In genomic region chr5:39195198-39195826, GRCh38 we compare ENCODE assay signal across 17 cellular contexts. TPM values are rescaled to one million over a fixed set of nuclear protein-coding genes. Genes with fewer than 3 reads are reported as not detected.
DNase-seq lines count a peak whose midpoint lies in the region; ATAC-seq and TF ChIP-seq lines count a peak whose summit lies in the region.
"Had no signal": no experiment of that assay in that cellular context is flagged by ENCODE, and none has a peak within 500 bp of the region (broad histone marks: within the 10 kb centered on the region; RNA-seq: fewer than 3 reads in every experiment).

No MANE protein-coding gene starts in this region.

- peak; percentile 70 for DNase-seq in activated CD4-positive, alpha-beta T cell treated with anti-CD3 and anti-CD28 coated beads, Interleukin-2, amount 10 ng/mL, durations not matched to agents 24 days and 14 days
- no peak for DNase-seq in activated CD4-positive, alpha-beta T cell treated with anti-CD3 and anti-CD28 coated beads for 4 hours
- DNase-seq in mammary epithelial cell (no peak), psoas muscle (no peak), GM23338 (ENCODE audit: low spot score) (no peak), OCI-LY7 (ENCODE audit: low spot score) (no peak)
- DNase-seq: ACHN, colonic mucosa, NCI-H1048, NCI-H2227 treated with DMSO at 0.1 percent for 48 hours, SW 1271 had no signal

- H3K9me3 Mint-ChIP-seq in activated CD4-positive, alpha-beta T cell treated with anti-CD3 and anti-CD28 coated beads, Interleukin-2, amount 10 ng/mL, durations not matched to agents 24 days and 14 days: no peaks in the 10 kb centered on the region
- no peaks in the 10 kb centered on the region for H3K9me3 Mint-ChIP-seq in GM23338

- peak overlapping the region; percentile 96 for H3K27ac ChIP-seq in mammary epithelial cell (ENCODE audit: insufficient read depth, low read depth, low read length)
- peak overlapping the region; percentile 63 for H3K27ac ChIP-seq in psoas muscle
- no peak overlapping the region for H3K27ac ChIP-seq in GM23338 (ENCODE audit: low read depth)
- no peak overlapping the region for H3K27ac ChIP-seq in OCI-LY7 (ENCODE audit: low read depth, low read length, poor library complexity, severe bottlenecking)
- H3K27ac ChIP-seq: colonic mucosa had no signal

- dilution Hi-C loops in mammary epithelial cell (cut with HindIII; ENCODE audit: low sequenced_read_pairs): no loop called here

- WGBS in mammary epithelial cell (ENCODE audit: low coverage, missing lambda C conversion rate): 78% methylated on average over 3 of the region's 3 CpGs
- 84 to 89% (median 86%) methylated on average over 3 of the region's 3 CpGs for WGBS in psoas muscle, 3 donors

- H3K4me1 Mint-ChIP-seq in activated CD4-positive, alpha-beta T cell treated with anti-CD3 and anti-CD28 coated beads, Interleukin-2, amount 10 ng/mL, durations not matched to agents 24 days and 14 days: peaks cover 68% of the 10 kb centered on the region
- no peaks in the 10 kb centered on the region for H3K4me1 Mint-ChIP-seq in GM23338

- no peaks in the 10 kb centered on the region for H3K9me2 ChIP-seq in Loucy (replicated peaks; ENCODE audit: low read depth, low read length)
- no peaks in the 10 kb centered on the region for H3K9me2 ChIP-seq in GM23338 (ENCODE audit: insufficient read depth)
- no peaks in the 10 kb centered on the region for H3K9me2 ChIP-seq in OCI-LY7 (ENCODE audit: insufficient read depth, low read length)

- BruUV-seq in mammary epithelial cell (replicated peaks; lab: Mats Ljungman, UMichigan) (TSS peak; percentile 91), OCI-LY7 (replicated peaks; lab: Mats Ljungman, UMichigan) (no TSS peak)

- H3K36me3 Mint-ChIP-seq in activated CD4-positive, alpha-beta T cell treated with anti-CD3 and anti-CD28 coated beads, Interleukin-2, amount 10 ng/mL, durations not matched to agents 24 days and 14 days (ENCODE audit: low read depth): peaks cover 17% of the 10 kb centered on the region
- no peaks in the 10 kb centered on the region for H3K36me3 Mint-ChIP-seq in GM23338 (ENCODE audit: low read depth)

- no peak for TF ChIP-seq CTCF in Loucy (conservative IDR thresholded peaks at IDR 0.05; ENCODE audit: low read length)
- no peak for TF ChIP-seq CTCF in mammary epithelial cell (conservative IDR thresholded peaks at IDR 0.05 in 1 of 2, IDR thresholded peaks at IDR 0.05 in 1 of 2; ENCODE audit: extremely low read depth in 1 of 2, insufficient read depth in 1 of 2, low read depth in 1 of 2, low read length in 2 of 2)
- no peak for TF ChIP-seq CTCF in psoas muscle (IDR thresholded peaks at IDR 0.05)
- TF ChIP-seq CTCF in GM23338 (conservative IDR thresholded peaks at IDR 0.05; ENCODE audit: low read depth in 2 of 2): no peak
- no peak for TF ChIP-seq CTCF in OCI-LY7 (conservative IDR thresholded peaks at IDR 0.05; ENCODE audit: low read length)

- peaks cover 12% of the 10 kb centered on the region for H3F3A ChIP-seq in Loucy (ENCODE audit: low read depth)
- H3F3A ChIP-seq in GM23338 (replicated peaks; ENCODE audit: low read depth): no peaks in the 10 kb centered on the region

- H3K36me3 ChIP-seq in Loucy (ENCODE audit: insufficient read depth, low read length): no peaks in the 10 kb centered on the region
- no peaks in the 10 kb centered on the region for H3K36me3 ChIP-seq in mammary epithelial cell (ENCODE audit: insufficient read depth, low read length)
- H3K36me3 ChIP-seq in psoas muscle (ENCODE audit: insufficient read depth in 1 of 2, low read depth in 1 of 2): no peaks in the 10 kb centered on the region
- no peaks in the 10 kb centered on the region for H3K36me3 ChIP-seq in GM23338 (ENCODE audit: insufficient read depth)
- no peaks in the 10 kb centered on the region for H3K36me3 ChIP-seq in OCI-LY7 (ENCODE audit: insufficient read depth, low read length)
- H3K36me3 ChIP-seq: colonic mucosa, tibial nerve had no signal

- peak overlapping the region; percentile 89 for H3K27ac Mint-ChIP-seq in activated CD4-positive, alpha-beta T cell treated with anti-CD3 and anti-CD28 coated beads, Interleukin-2, amount 10 ng/mL, durations not matched to agents 24 days and 14 days
- no peak overlapping the region for H3K27ac Mint-ChIP-seq in GM23338

- H3K4me2 ChIP-seq in Loucy (ENCODE audit: low read depth, low read length, poor library complexity, severe bottlenecking) (peak overlapping the region; percentile 94), mammary epithelial cell (ENCODE audit: insufficient read depth, low read depth, low read length) (peak overlapping the region; percentile 48), GM23338 (no peak overlapping the region), OCI-LY7 (ENCODE audit: low read length) (no peak overlapping the region)

- H3K9me3 ChIP-seq in Loucy (ENCODE audit: insufficient read depth, low read depth, low read length): no peaks in the 10 kb centered on the region
- no peaks in the 10 kb centered on the region for H3K9me3 ChIP-seq in mammary epithelial cell (replicated peaks; ENCODE audit: insufficient read depth, low read length)
- H3K9me3 ChIP-seq in psoas muscle: no peaks in the 10 kb centered on the region
- H3K9me3 ChIP-seq in OCI-LY7 (ENCODE audit: low read length): no peaks in the 10 kb centered on the region
- H3K9me3 ChIP-seq: colonic mucosa, tibial nerve had no signal

- peak overlapping the region; percentile 89 for H3K4me3 ChIP-seq in Loucy (ENCODE audit: low read length, poor library complexity, severe bottlenecking)
- H3K4me3 ChIP-seq in mammary epithelial cell (replicated peaks in 1 of 3; ENCODE audit: insufficient read depth in 1 of 3, low read depth in 2 of 3, low read length in 3 of 3): no peak overlapping the region
- H3K4me3 ChIP-seq in psoas muscle: no peak overlapping the region
- no peak overlapping the region for H3K4me3 ChIP-seq in GM23338
- no peak overlapping the region for H3K4me3 ChIP-seq in OCI-LY7 (ENCODE audit: low read depth, low read length, poor library complexity, severe bottlenecking)
- H3K4me3 ChIP-seq: colonic mucosa, lung, tibial nerve had no signal

- POLR2A ChIA-PET in OCI-LY7 (lab: Charles Lee): interaction anchor here (0.7 to 1.0 kb wide), 3 partner anchors 8 to 307 kb away, joined by 3 to 6 read pairs (median 3); no protein-coding TSS in a partner anchor

- H3K79me2 ChIP-seq in Loucy (ENCODE audit: insufficient read depth, low read length) (peaks cover 93% of the 10 kb centered on the region), mammary epithelial cell (ENCODE audit: insufficient read depth, low read length) (no peaks in the 10 kb centered on the region), GM23338 (replicated peaks; ENCODE audit: insufficient read depth) (no peaks in the 10 kb centered on the region), OCI-LY7 (ENCODE audit: insufficient read depth, low read depth, low read length) (no peaks in the 10 kb centered on the region)

- CTCF ChIA-PET in mammary epithelial cell (lab: Charles Lee; ENCODE audit: low non-redundant PET) (no interaction called here), OCI-LY7 (lab: Charles Lee; ENCODE audit: unreplicated experiment) (no interaction called here)

- in situ Hi-C loops in mammary epithelial cell (cut with MboI; ENCODE audit: low sequenced_read_pairs in 2 of 2): no loop called here

- intact Hi-C loops in activated CD4-positive, alpha-beta T cell treated with anti-CD3 and anti-CD28 coated beads, Interleukin-2, amount 10 ng/mL, durations not matched to agents 24 days and 14 days (cut with micrococcal nuclease): loop anchor here (1.0 kb wide), 1 partner anchor 8 kb away; no protein-coding TSS in a partner anchor
- intact Hi-C loops in mammary epithelial cell (cut with micrococcal nuclease) (loop anchor here (5.0 to 10.0 kb wide), 3 partner anchors 38 to 121 kb away; partner anchors contain the start of gene RICTOR), psoas muscle (cut with DNase I) (no loop called here), OCI-LY7 (cut with micrococcal nuclease; ENCODE audit: unreplicated experiment) (no loop called here)

- H2AFZ ChIP-seq in Loucy (ENCODE audit: low read length) (no peak overlapping the region), mammary epithelial cell (ENCODE audit: low read depth, low read length) (peak overlapping the region; percentile 68), GM23338 (no peak overlapping the region), OCI-LY7 (ENCODE audit: low read length) (no peak overlapping the region)

- H3K9ac ChIP-seq in Loucy (ENCODE audit: low read depth, low read length, poor library complexity, severe bottlenecking) (peak overlapping the region; percentile 90), mammary epithelial cell (ENCODE audit: insufficient read depth, low read length) (peak overlapping the region; percentile 66)

- H4K20me1 ChIP-seq in Loucy (ENCODE audit: insufficient read depth, low read length, poor library complexity, severe bottlenecking): peaks cover 4% of the 10 kb centered on the region
- no peaks in the 10 kb centered on the region for H4K20me1 ChIP-seq in mammary epithelial cell (ENCODE audit: insufficient read depth, low read length)
- H4K20me1 ChIP-seq in GM23338 (replicated peaks; ENCODE audit: insufficient read depth): no peaks in the 10 kb centered on the region
- no peaks in the 10 kb centered on the region for H4K20me1 ChIP-seq in OCI-LY7 (ENCODE audit: insufficient read depth, low read length)

- H3K27me3 Mint-ChIP-seq in activated CD4-positive, alpha-beta T cell treated with anti-CD3 and anti-CD28 coated beads, Interleukin-2, amount 10 ng/mL, durations not matched to agents 24 days and 14 days: no peaks in the 10 kb centered on the region
- peaks cover 2% of the 10 kb centered on the region for H3K27me3 Mint-ChIP-seq in GM23338 (ENCODE audit: insufficient read depth, low read depth, poor library complexity)

- H3K4me1 ChIP-seq in Loucy (ENCODE audit: insufficient read depth, low read length, poor library complexity, severe bottlenecking) (peaks cover 75% of the 10 kb centered on the region), mammary epithelial cell (ENCODE audit: insufficient read depth, low read length) (peaks cover 52% of the 10 kb centered on the region), psoas muscle (peaks cover 6% of the 10 kb centered on the region), GM23338 (ENCODE audit: insufficient read depth) (no peaks in the 10 kb centered on the region), OCI-LY7 (ENCODE audit: insufficient read depth, low read length, poor library complexity, severe bottlenecking) (no peaks in the 10 kb centered on the region)
- H3K4me1 ChIP-seq: colonic mucosa had no signal

- ATAC-seq in psoas muscle: no peak
- ATAC-seq in GM23338: no peak
- no peak for ATAC-seq in GM21825 (IDR thresholded peaks at IDR 0.05; ENCODE audit: unreplicated experiment)

- H3K4me3 Mint-ChIP-seq in activated CD4-positive, alpha-beta T cell treated with anti-CD3 and anti-CD28 coated beads, Interleukin-2, amount 10 ng/mL, durations not matched to agents 24 days and 14 days: peak overlapping the region; percentile 87
- no peak overlapping the region for H3K4me3 Mint-ChIP-seq in GM23338

- no peaks in the 10 kb centered on the region for H3K27me3 ChIP-seq in Loucy (ENCODE audit: insufficient read depth, low read length, poor library complexity, severe bottlenecking)
- no peaks in the 10 kb centered on the region for H3K27me3 ChIP-seq in mammary epithelial cell (ENCODE audit: insufficient read depth, low read length)
- no peaks in the 10 kb centered on the region for H3K27me3 ChIP-seq in psoas muscle (ENCODE audit: insufficient read depth in 3 of 3, low read length in 2 of 3)
- no peaks in the 10 kb centered on the region for H3K27me3 ChIP-seq in GM23338 (ENCODE audit: insufficient read depth)
- H3K27me3 ChIP-seq: colonic mucosa, tibial nerve had no signal

RNA-seq across cellular contexts. Expression of gene FYB1, which starts 24.1 kb away (rescaled TPM):
- 84.9 and 93.7 TPM in 2 replicates for total RNA-seq in activated CD4-positive, alpha-beta T cell treated with anti-CD3 and anti-CD28 coated beads, Interleukin-2, amount 10 ng/mL, durations not matched to agents 24 days and 14 days
- total RNA-seq in mammary epithelial cell (1 to 10 TPM; 2.0 to 6.6 TPM), psoas muscle (1 to 10 TPM; 1.3 to 3.2 (median 2.3) TPM), OCI-LY7 (2022) (not detected in 2 replicates)
- polyA plus RNA-seq in mammary epithelial cell (1.2 TPM), psoas muscle (under 1 TPM; 0.22 to 0.35 (median 0.25) TPM), GM23338 (2016; fragmentation: Nextera tagmentation; extraction: Ambion mirVana) (not detected in 2 replicates)
- 0.16 TPM for polyA minus RNA-seq in mammary epithelial cell
- total RNA-seq in GM23338 (2014; rRNA removed; shearing (Covaris generic)): not detected in 2 replicates
- total RNA-seq in OCI-LY7 (2014; rRNA removed; shearing (Covaris generic)): 0.16 TPM in 1 of 2 replicates, not detected in the other
- total RNA-seq: fibroblast of lung, HT-29 had no signal
- polyA plus RNA-seq: fibroblast of lung had no signal

Comparison
In these comparisons a context has a peak if more than half of its experiments do, and no peak if none do; other contexts are left out.
1. H3K4me2 ChIP-seq: peak in Loucy (single experiment) and mammary epithelial cell (single experiment); none in GM23338 (single experiment) and OCI-LY7 (single experiment).
2. H3K27ac ChIP-seq: peak in mammary epithelial cell (single experiment) and psoas muscle (single experiment); none in GM23338 (single experiment) and OCI-LY7 (single experiment).
3. RNA of gene FYB1, which starts 24.1 kb away (total RNA-seq): 84.9 to 93.7 TPM in activated CD4-positive, alpha-beta T cell treated with anti-CD3 and anti-CD28 coated beads, Interleukin-2, amount 10 ng/mL, durations not matched to agents 24 days and 14 days; 2.0 to 6.6 TPM in mammary epithelial cell, 1.3 to 3.2 TPM in psoas muscle, 0.16 TPM in OCI-LY7 and not detected in GM23338; every median in the first group is over 10 times any median in the second.
4. intact Hi-C loops: an anchor here in activated CD4-positive, alpha-beta T cell treated with anti-CD3 and anti-CD28 coated beads, Interleukin-2, amount 10 ng/mL, durations not matched to agents 24 days and 14 days (1.0 kb wide) and mammary epithelial cell (5.0 to 10.0 kb wide); none called in psoas muscle and OCI-LY7.